ENCODE assay signal across 3 cellular contexts in genomic region chr3:141859651-141860050, GRCh38.
TF ChIP-seq lines count a peak whose summit lies in the region.

No MANE protein-coding gene starts in this region.

TF ChIP-seq in A549, 52 proteins besides CTCF, POLR2A, EP300 and RAD21:
- TF ChIP-seq FOXS1 (CRISPR knock-in tag; IDR thresholded peaks at IDR 0.05) (no peak), ZSCAN20 (CRISPR knock-in tag; IDR thresholded peaks at IDR 0.05) (no peak), EHMT2 (IDR thresholded peaks at IDR 0.05; ENCODE audit: low read depth) (no peak), HOXA7 (CRISPR knock-in tag; IDR thresholded peaks at IDR 0.05) (no peak), KDM5A (IDR thresholded peaks at IDR 0.05) (no peak), MAX (IDR thresholded peaks at IDR 0.05) (no peak)

TF ChIP-seq in GM23338, 12 proteins besides CTCF, POLR2A, EP300 and RAD21:
- TF ChIP-seq ZNF331 (CRISPR knock-in tag; IDR thresholded peaks at IDR 0.05; ENCODE audit: low read depth) = no peak
- no peak for TF ChIP-seq POLR2AphosphoS5 (IDR thresholded peaks at IDR 0.05; ENCODE audit: low read depth)
- TF ChIP-seq REST (IDR thresholded peaks at IDR 0.05; ENCODE audit: unreplicated experiment) = no peak
- TF ChIP-seq EZH2phosphoT487 (IDR thresholded peaks at IDR 0.05; ENCODE audit: unreplicated experiment) = no peak
- TF ChIP-seq ETS1 (IDR thresholded peaks at IDR 0.05) = no peak
- TF ChIP-seq ZNF462 (CRISPR knock-in tag; IDR thresholded peaks at IDR 0.05) = no peak
- TF ChIP-seq STAT1 (IDR thresholded peaks at IDR 0.05; ENCODE audit: unreplicated experiment) = no peak
- TF ChIP-seq ZNF114 (CRISPR knock-in tag; IDR thresholded peaks at IDR 0.05) = no peak

TF ChIP-seq in H1, 55 proteins besides CTCF, POLR2A, EP300 and RAD21:
- no peak for TF ChIP-seq SP1 (IDR thresholded peaks at IDR 0.05; ENCODE audit: low read depth, low read length)
- no peak for TF ChIP-seq BACH1 (IDR thresholded peaks at IDR 0.05; ENCODE audit: low read length)
- TF ChIP-seq NANOG (IDR thresholded peaks at IDR 0.05; ENCODE audit: insufficient read depth, low read depth, low read length, poor library complexity, severe bottlenecking) = no peak
- TF ChIP-seq POU5F1 (IDR thresholded peaks at IDR 0.05; ENCODE audit: low read depth, low read length) = no peak
- no peak for TF ChIP-seq KDM4A (IDR thresholded peaks at IDR 0.05; ENCODE audit: low read depth, low read length, severe bottlenecking)
- no peak for TF ChIP-seq RFX5 (IDR thresholded peaks at IDR 0.05; ENCODE audit: borderline replicate concordance, low read depth, low read length)
- TF ChIP-seq GTF2F1 (IDR thresholded peaks at IDR 0.05; ENCODE audit: borderline replicate concordance, low read depth, low read length) = no peak
- TF ChIP-seq PHF8 (conservative IDR thresholded peaks at IDR 0.05; ENCODE audit: low read depth, low read length) = no peak
- TF ChIP-seq NRF1 (IDR thresholded peaks at IDR 0.05; ENCODE audit: low read depth, low read length) = no peak
